In the genomic region with DNA sequence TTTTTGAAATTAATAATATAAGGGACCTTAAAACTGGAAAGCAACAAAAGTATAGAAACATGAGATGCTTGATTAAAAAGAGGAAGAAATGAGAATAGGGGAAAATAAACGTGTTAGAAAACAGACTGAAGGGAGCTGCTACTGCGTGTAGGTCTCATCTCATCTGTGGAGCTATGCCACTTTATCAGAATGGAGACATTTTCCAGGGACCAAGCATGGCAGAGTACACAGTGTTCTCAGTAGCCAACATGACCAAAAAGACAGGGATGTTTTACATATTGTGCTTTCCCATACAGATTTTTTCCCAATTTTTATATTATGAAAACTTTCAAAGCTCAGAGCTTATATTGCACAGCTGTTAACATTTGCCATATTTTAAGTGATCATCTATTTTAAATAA, we compare ENCODE assay signal across 15 cellular contexts.
"Had no signal": no experiment of that assay in that cellular context is flagged by ENCODE, and none has a peak within 500 bp of the region (broad histone marks: within the 10 kb centered on the region; RNA-seq: fewer than 3 reads in every experiment).

No MANE protein-coding gene starts in this region.

- H3K9me3 ChIP-seq: esophagus muscularis mucosa, gastroesophageal sphincter, heart right ventricle, left lung, lower lobe of right lung had no signal

- ATAC-seq: foreskin keratinocyte, gastroesophageal sphincter, left lung, lower lobe of right lung had no signal

- DNase-seq: dermis blood vessel endothelial cell; dorsolateral prefrontal cortex; effector CD4-positive, alpha-beta T cell; effector memory CD4-positive, alpha-beta T cell; foreskin keratinocyte; heart right ventricle; hippocampal formation; left cardiac atrium; left lung; lower lobe of right lung; mesendoderm; midbrain had no signal

- H3K4me3 ChIP-seq: coronary artery, dorsolateral prefrontal cortex, esophagus muscularis mucosa, gastroesophageal sphincter, heart right ventricle, left lung, lower lobe of right lung had no signal

- H3K27me3 ChIP-seq: dorsolateral prefrontal cortex, esophagus muscularis mucosa, foreskin keratinocyte, gastroesophageal sphincter, heart right ventricle, left lung had no signal

- H3K4me1 ChIP-seq: esophagus muscularis mucosa, gastroesophageal sphincter, left lung, lower lobe of right lung had no signal

- H3K27ac ChIP-seq: coronary artery, dorsolateral prefrontal cortex, esophagus muscularis mucosa, foreskin keratinocyte, gastroesophageal sphincter, left lung, lower lobe of right lung had no signal
